In genomic region chr19:49680473-49681351, GRCh38 we compare ENCODE assay signal across 1 cellular context.
TF ChIP-seq lines count a peak whose summit lies in the region.

No MANE protein-coding gene starts in this region.

TF ChIP-seq in HEK293, 187 proteins besides CTCF, POLR2A, EP300 and RAD21 (continued from another document):
- TF ChIP-seq PATZ1 (tag by site-specific recombination; IDR thresholded peaks at IDR 0.05), result peak; percentile 79
- TF ChIP-seq ZXDB (tag by site-specific recombination; IDR thresholded peaks at IDR 0.05), result peak; percentile 83
- 0 out of 2 replicates have a peak, but pooled peaks have one; percentile 16 for TF ChIP-seq ZBTB17 (tag by site-specific recombination; IDR thresholded peaks at IDR 0.05)
